ENCODE assay signal across 8 cellular contexts in the genomic region with DNA sequence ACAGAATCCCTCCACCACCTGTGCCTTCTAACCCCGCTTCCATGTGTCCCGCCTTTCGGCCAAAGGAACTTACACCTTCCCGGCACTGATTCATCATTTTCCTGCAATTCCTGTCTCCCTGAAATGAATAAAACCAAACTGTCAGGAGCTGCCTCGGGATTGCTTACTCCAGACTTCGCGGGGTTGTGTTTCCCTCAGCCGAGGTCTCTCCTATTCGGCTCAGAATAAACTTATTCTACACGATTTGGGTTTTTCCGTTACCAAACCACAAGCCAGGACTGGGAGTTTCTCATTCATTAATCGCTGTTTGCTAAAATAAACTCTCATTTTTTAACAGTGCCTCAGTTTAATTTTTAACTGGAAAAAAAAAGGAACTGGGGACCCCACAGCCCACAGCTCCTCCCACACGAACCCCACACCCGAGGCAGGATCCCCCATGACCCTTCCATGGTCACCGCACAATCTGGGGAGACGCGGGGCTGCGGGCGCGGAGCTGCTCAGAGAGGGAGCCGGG. TPM values are rescaled to one million over a fixed set of nuclear protein-coding genes. Genes with fewer than 3 reads are reported as not detected.
DNase-seq lines count a peak whose midpoint lies in the region; ATAC-seq and TF ChIP-seq lines count a peak whose summit lies in the region.

No MANE protein-coding gene starts in this region.

- intact Hi-C loops in right lobe of liver (cut with DNase I), result loop anchor here in 1 of 2 donors (10.0 kb wide), 1 partner anchor 93 kb away; a partner anchor contains a TSS

- POLR2A ChIA-PET in activated naive CD8-positive, alpha-beta T cell treated with anti-CD3 and anti-CD28 coated beads, Interleukin-2, amount 10 ng/mL, durations not matched to agents 7 days and 5 days (lab: Charles Lee), result interaction anchor here (0.6 to 2.6 kb wide), 7 partner anchors 12 to 128 kb away, joined by 3 to 12 read pairs (median 4); a partner anchor contains a TSS

- H3K27ac Mint-ChIP-seq in activated naive CD8-positive, alpha-beta T cell treated with anti-CD3 and anti-CD28 coated beads, Interleukin-2, amount 10 ng/mL, durations not matched to agents 7 days and 5 days, result peak overlapping the region; percentile 64
- peak overlapping the region; percentile 70 for H3K27ac Mint-ChIP-seq in type B pancreatic cell

- DNase-seq in ELF-1 (ENCODE audit: low read depth, low spot score) (peak; percentile 23), right lobe of liver (no peak), type B pancreatic cell (ENCODE audit: extremely low spot score, unreplicated experiment) (no peak)
- no peak for DNase-seq in activated naive CD8-positive, alpha-beta T cell treated with anti-CD3 and anti-CD28 coated beads, Interleukin-2, amount 10 ng/mL, durations not matched to agents 7 days and 5 days
- DNase-seq in stimulated activated CD4-positive, alpha-beta T cell treated with anti-CD3 and anti-CD28 coated beads, Interleukin-15, amount 100 ng/mL, for 24 hours, result no peak
- DNase-seq in stimulated activated CD4-positive, alpha-beta T cell treated with anti-CD3 and anti-CD28 coated beads, Interleukin-4, amount 100 ng/mL, for 24 hours, result no peak

- peaks cover 21% of the 10 kb centered on the region for H3K27me3 Mint-ChIP-seq in activated naive CD8-positive, alpha-beta T cell treated with anti-CD3 and anti-CD28 coated beads, Interleukin-2, amount 10 ng/mL, durations not matched to agents 7 days and 5 days
- peaks cover 7% of the 10 kb centered on the region for H3K27me3 Mint-ChIP-seq in type B pancreatic cell

- H3K36me3 ChIP-seq in right lobe of liver, result no peaks in the 10 kb centered on the region

- 3% methylated on average over 21 of the region's 21 CpGs for WGBS in right lobe of liver (ENCODE audit: insufficient coverage, low coverage, low lambda C conversion rate, missing lambda C conversion rate)

- peaks cover 9% of the 10 kb centered on the region for H3K4me1 Mint-ChIP-seq in activated naive CD8-positive, alpha-beta T cell treated with anti-CD3 and anti-CD28 coated beads, Interleukin-2, amount 10 ng/mL, durations not matched to agents 7 days and 5 days
- H3K4me1 Mint-ChIP-seq in type B pancreatic cell (ENCODE audit: unreplicated experiment), result peaks cover 12% of the 10 kb centered on the region

- ATAC-seq in HG03280 (IDR thresholded peaks at IDR 0.05; ENCODE audit: unreplicated experiment) (peak; percentile 10), right lobe of liver (peak in 1 of 4 donors; percentile 33), HG02798 (IDR thresholded peaks at IDR 0.05; ENCODE audit: poor library complexity, unreplicated experiment) (no peak)
- ATAC-seq in activated naive CD8-positive, alpha-beta T cell treated with anti-CD3 and anti-CD28 coated beads, Interleukin-2, amount 10 ng/mL, durations not matched to agents 7 days and 5 days (ENCODE audit: low read depth), result no peak

- TF ChIP-seq POLR2A in right lobe of liver (IDR thresholded peaks at IDR 0.05), result no peak

- H3K9me3 Mint-ChIP-seq in activated naive CD8-positive, alpha-beta T cell treated with anti-CD3 and anti-CD28 coated beads, Interleukin-2, amount 10 ng/mL, durations not matched to agents 7 days and 5 days, result peaks cover 11% of the 10 kb centered on the region
- H3K9me3 Mint-ChIP-seq in type B pancreatic cell, result peaks cover 10% of the 10 kb centered on the region

- peak overlapping the region in 2 of 3 donors; percentile 48 to 63 for H3K27ac ChIP-seq in right lobe of liver

- H3K4me1 ChIP-seq in right lobe of liver, result peaks cover 0 to 8% (median 3%) of the 10 kb centered on the region in 4 donors

- H3K36me3 Mint-ChIP-seq in activated naive CD8-positive, alpha-beta T cell treated with anti-CD3 and anti-CD28 coated beads, Interleukin-2, amount 10 ng/mL, durations not matched to agents 7 days and 5 days, result peaks cover 8% of the 10 kb centered on the region
- H3K36me3 Mint-ChIP-seq in type B pancreatic cell, result peaks cover 14% of the 10 kb centered on the region

- peak overlapping the region; percentile 56 to 64 (median 61) for H3K4me3 ChIP-seq in right lobe of liver

- TF ChIP-seq CTCF in right lobe of liver (IDR thresholded peaks at IDR 0.05) (no peak), type B pancreatic cell (conservative IDR thresholded peaks at IDR 0.05) (no peak)

- H3K4me3 Mint-ChIP-seq in activated naive CD8-positive, alpha-beta T cell treated with anti-CD3 and anti-CD28 coated beads, Interleukin-2, amount 10 ng/mL, durations not matched to agents 7 days and 5 days, result peak overlapping the region; percentile 78
- peak overlapping the region; percentile 90 for H3K4me3 Mint-ChIP-seq in type B pancreatic cell

- H3K9me3 ChIP-seq in right lobe of liver, result no peaks in the 10 kb centered on the region

- no peaks in the 10 kb centered on the region for H3K27me3 ChIP-seq in right lobe of liver

RNA-seq across cellular contexts. Expression of a gene that starts 0.6 kb away (rescaled TPM):
- 1 to 10 TPM in 1 of 2 experiments, under 1 TPM in 1; 0.91 to 1.2 TPM for total RNA-seq in activated naive CD8-positive, alpha-beta T cell treated with anti-CD3 and anti-CD28 coated beads, Interleukin-2, amount 10 ng/mL, durations not matched to agents 7 days and 5 days
- total RNA-seq in right lobe of liver, result under 1 TPM in 4 of 6 experiments, not detected in 2; 0.29 to 0.32 (median 0.31) TPM
- total RNA-seq in type B pancreatic cell (ENCODE audit: low replicate concordance), result 1.4 and 1.8 TPM in 2 replicates

RNA-seq across cellular contexts. Expression of a gene that starts 12.4 kb away (rescaled TPM):
- 1 to 10 TPM; 6.7 to 9.1 TPM for total RNA-seq in activated naive CD8-positive, alpha-beta T cell treated with anti-CD3 and anti-CD28 coated beads, Interleukin-2, amount 10 ng/mL, durations not matched to agents 7 days and 5 days
- 1 to 10 TPM; 2.2 to 8.6 (median 3.1) TPM for total RNA-seq in right lobe of liver
- total RNA-seq in type B pancreatic cell (ENCODE audit: low replicate concordance), result 11.2 and 20.7 TPM in 2 replicates

RNA-seq across cellular contexts. Expression of a gene that starts 16.6 kb away (rescaled TPM):
- 1 to 10 TPM; 1.5 to 1.8 TPM for total RNA-seq in activated naive CD8-positive, alpha-beta T cell treated with anti-CD3 and anti-CD28 coated beads, Interleukin-2, amount 10 ng/mL, durations not matched to agents 7 days and 5 days
- total RNA-seq in right lobe of liver (1 to 10 TPM; 1.1 to 7.4 (median 2.5) TPM), type B pancreatic cell (ENCODE audit: low replicate concordance) (8.9 and 11.9 TPM in 2 replicates)
